In the genomic region with DNA sequence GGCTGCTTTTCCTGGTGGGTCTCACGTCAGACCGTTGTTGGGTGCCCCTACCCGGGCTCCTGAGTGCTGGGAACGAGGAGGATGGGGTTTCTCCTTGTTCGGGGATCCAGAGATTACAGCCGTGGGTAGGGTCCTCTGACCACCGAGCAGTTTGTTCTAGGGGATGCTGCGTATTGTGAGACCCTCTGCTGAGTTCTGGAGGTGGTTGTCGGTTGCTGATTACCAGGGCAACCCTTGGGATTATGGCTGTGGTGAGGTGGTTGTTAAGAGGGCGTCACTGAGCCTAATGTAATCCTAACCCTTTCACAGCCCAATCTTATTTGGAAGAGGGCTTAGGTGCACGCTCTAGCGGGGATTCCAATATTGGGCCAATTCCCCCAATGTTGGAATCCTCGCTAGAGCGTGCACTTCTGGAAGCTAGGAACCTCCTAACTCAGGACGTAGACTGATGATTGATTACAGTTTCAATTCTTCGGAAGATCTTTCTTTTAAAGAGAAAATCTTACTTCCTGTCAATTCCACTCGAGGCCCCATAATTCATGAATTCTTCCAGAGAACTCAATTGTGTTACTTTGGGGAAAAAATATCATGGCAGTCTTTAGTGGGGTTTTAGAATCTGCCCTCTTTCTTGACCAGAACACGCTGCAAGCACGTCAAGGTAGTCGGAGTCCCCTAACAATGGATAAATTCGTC, we compare ENCODE assay signal across 8 cellular contexts. TPM values are rescaled to one million over a fixed set of nuclear protein-coding genes. Genes with fewer than 3 reads are reported as not detected.
A peak's percentile ranks its signal among the peaks of the same experiment; 100 is the strongest.
DNase-seq lines count a peak whose midpoint lies in the region; ATAC-seq, FAIRE-seq and TF ChIP-seq lines count a peak whose summit lies in the region.

No MANE protein-coding gene starts in this region.

- 0 out of 2 replicates have a peak, but pooled peaks cover 4% of the 10 kb centered on the region for H3F3A ChIP-seq in PC-9 (ENCODE audit: insufficient read depth, low read depth)

- intact Hi-C loops in PC-9 (cut with micrococcal nuclease; ENCODE audit: unreplicated experiment) = loop anchor here (1.0 to 5.0 kb wide), 6 partner anchors 37 to 727 kb away; a partner anchor contains a TSS

- H3K9me3 ChIP-seq in PC-9 (ENCODE audit: insufficient read depth, low read depth) = no peaks in the 10 kb centered on the region
- no peaks in the 10 kb centered on the region for H3K9me3 ChIP-seq in gastroesophageal sphincter
- H3K9me3 ChIP-seq in small intestine (ENCODE audit: control insufficient read depth, low read depth) = no peaks in the 10 kb centered on the region

- peak overlapping the region; percentile 59 for H3K27ac Mint-ChIP-seq in activated T-cell treated with anti-CD3 and anti-CD28 coated beads, Interleukin-2, amount 50 U/mL, for 72 hours

- FAIRE-seq in small intestine (lab: Jason Lieb, UNC) = no peak

- H3K4me1 Mint-ChIP-seq in activated T-cell treated with anti-CD3 and anti-CD28 coated beads, Interleukin-2, amount 50 U/mL, for 72 hours (ENCODE audit: low read depth) = peaks cover 55% of the 10 kb centered on the region

- ATAC-seq in activated T-cell treated with anti-CD3 and anti-CD28 coated beads, Interleukin-2, amount 50 U/mL, for 72 hours (replicated peaks in 1 of 2) = no peak
- no peak for ATAC-seq in gastroesophageal sphincter

- CTCF ChIA-PET in PC-9 (lab: Charles Lee) = interaction anchor here (0.6 kb wide), 2 partner anchors 62 to 436 kb away, joined by 3 to 7 read pairs; no protein-coding TSS in a partner anchor

- H3K27me3 Mint-ChIP-seq in activated T-cell treated with anti-CD3 and anti-CD28 coated beads, Interleukin-2, amount 50 U/mL, for 72 hours (ENCODE audit: low read depth) = no peaks in the 10 kb centered on the region

- TF ChIP-seq CTCF in PC-9 (conservative IDR thresholded peaks at IDR 0.05) (no peak), gastroesophageal sphincter (IDR thresholded peaks at IDR 0.05) (no peak)

- H3K4me3 ChIP-seq in PC-9 (peak overlapping the region; percentile 85), gastroesophageal sphincter (peak overlapping the region; percentile 91 to 95), small intestine (ENCODE audit: low read depth in 1 of 2, low read length in 2 of 2) (peak overlapping the region; percentile 51 to 80)

- H3K4me2 ChIP-seq in PC-9 = peak overlapping the region; percentile 88

- H3K27ac ChIP-seq in PC-9 (peak overlapping the region; percentile 25; the same call in 1 of the 2 replicates), gastroesophageal sphincter (peak overlapping the region; percentile 51 to 99 (median 96)), small intestine (ENCODE audit: low read depth in 1 of 2, low read length in 1 of 2) (peak overlapping the region; percentile 62 to 77)

- DNase-seq in activated T-cell treated with anti-CD3 and anti-CD28 coated beads, Interleukin-2, amount 50 U/mL, for 72 hours = peak in 1 of 2 donors; percentile 7
- no peak for DNase-seq in activated T-cell treated with anti-CD3 and anti-CD28 coated beads, Interleukin-2, amount 50 U/mL, for 48 hours
- DNase-seq in PC-9 = no peak
- no peak for DNase-seq in small intestine
- DNase-seq in SIG-M5 (lab: John Stamatoyannopoulos, UW) = no peak
- no peak for DNase-seq in stimulated activated CD4-positive, alpha-beta T cell treated with anti-CD3 and anti-CD28 coated beads, Interleukin-2, amount 100 ng/mL, for 48 hours
- DNase-seq in activated CD4-positive, alpha-beta T cell treated with anti-CD3 and anti-CD28 coated beads for 4 hours = no peak

- no peaks in the 10 kb centered on the region for H3K9me2 ChIP-seq in PC-9 (ENCODE audit: insufficient read depth)

- H3K4me3 Mint-ChIP-seq in activated T-cell treated with anti-CD3 and anti-CD28 coated beads, Interleukin-2, amount 50 U/mL, for 72 hours = no peak overlapping the region

- TSS peak; percentile 60 for BruUV-seq in PC-9 (replicated peaks; lab: Mats Ljungman, UMichigan)

- peaks cover 3% of the 10 kb centered on the region; the same call in 1 of the 2 replicates for H4K20me1 ChIP-seq in PC-9 (ENCODE audit: insufficient read depth)

- peak overlapping the region; percentile 97 for H2AFZ ChIP-seq in PC-9

- 10 to 22% methylated on average over 7 to 10 of the region's 21 CpGs for WGBS in gastroesophageal sphincter (ENCODE audit: low coverage in 1 of 2), 2 donors
- WGBS in small intestine, 3 donors = 2 to 4% (median 3%) methylated on average over 21 of the region's 21 CpGs

- H3K36me3 Mint-ChIP-seq in activated T-cell treated with anti-CD3 and anti-CD28 coated beads, Interleukin-2, amount 50 U/mL, for 72 hours (ENCODE audit: insufficient read depth in 2 of 2) = peaks cover 4 to 17% of the 10 kb centered on the region in 2 donors

- TF ChIP-seq EP300 in gastroesophageal sphincter (IDR thresholded peaks at IDR 0.05) = no peak

- 0 out of 2 replicates have a peak, but pooled peaks cover 3% of the 10 kb centered on the region for H3K36me3 ChIP-seq in PC-9 (ENCODE audit: low read depth)
- peaks cover 0 to 7% of the 10 kb centered on the region in 2 donors for H3K36me3 ChIP-seq in gastroesophageal sphincter
- no peaks in the 10 kb centered on the region for H3K36me3 ChIP-seq in small intestine (ENCODE audit: control insufficient read depth in 2 of 2, insufficient read depth in 2 of 2, low read length in 2 of 2)

- POLR2A ChIA-PET in PC-9 (lab: Charles Lee; ENCODE audit: unreplicated experiment) = interaction anchor here (0.5 kb wide), 1 partner anchor 168 kb away, joined by 3 read pairs; no protein-coding TSS in a partner anchor

- peaks cover 37% of the 10 kb centered on the region for H3K79me2 ChIP-seq in PC-9 (ENCODE audit: low read depth)

- H3K4me1 ChIP-seq in PC-9 (replicated peaks; ENCODE audit: insufficient read depth) (peaks cover 20% of the 10 kb centered on the region), gastroesophageal sphincter (peaks cover 0 to 46% (median 21%) of the 10 kb centered on the region in 3 donors), small intestine (ENCODE audit: control insufficient read depth in 2 of 2, insufficient read depth in 1 of 2, low read depth in 1 of 2, low read length in 1 of 2) (peaks cover 0 to 6% of the 10 kb centered on the region in 2 donors)

- H3K9me3 Mint-ChIP-seq in activated T-cell treated with anti-CD3 and anti-CD28 coated beads, Interleukin-2, amount 50 U/mL, for 72 hours = no peaks in the 10 kb centered on the region

- H3K27me3 ChIP-seq in PC-9 (ENCODE audit: insufficient read depth, low read depth) (no peaks in the 10 kb centered on the region), gastroesophageal sphincter (no peaks in the 10 kb centered on the region), small intestine (ENCODE audit: control insufficient read depth in 2 of 2, insufficient read depth in 2 of 2, low read length in 2 of 2) (no peaks in the 10 kb centered on the region)

- no peak for TF ChIP-seq POLR2A in gastroesophageal sphincter (IDR thresholded peaks at IDR 0.05)

RNA-seq across cellular contexts. Expression of a gene that starts 0.5 kb away (rescaled TPM):
- total RNA-seq in activated T-cell treated with anti-CD3 and anti-CD28 coated beads, Interleukin-2, amount 50 U/mL, for 72 hours = 10 to 100 TPM; 13.8 to 17.0 TPM
- total RNA-seq in PC-9 (2021) (8.8 and 11.5 TPM in 2 replicates), gastroesophageal sphincter (10 to 100 TPM in 1 of 4 donors, 1 to 10 TPM in 3; 3.6 to 10.2 (median 9.1) TPM)
- polyA plus RNA-seq in small intestine = 1 to 10 TPM; 1.3 to 2.4 (median 1.4) TPM

RNA-seq across cellular contexts. Expression of a gene that starts 0.9 kb away (rescaled TPM):
- total RNA-seq in activated T-cell treated with anti-CD3 and anti-CD28 coated beads, Interleukin-2, amount 50 U/mL, for 72 hours = 100 to 1,000 TPM; 148 to 179 TPM
- total RNA-seq in PC-9 (2021) (239 and 287 TPM in 2 replicates), gastroesophageal sphincter (100 to 1,000 TPM; 238 to 466 (median 352) TPM)
- 100 to 1,000 TPM; 156 to 266 (median 158) TPM for polyA plus RNA-seq in small intestine

RNA-seq across cellular contexts. Expression of a gene that starts 35.9 kb away (rescaled TPM):
- not detected for total RNA-seq in activated T-cell treated with anti-CD3 and anti-CD28 coated beads, Interleukin-2, amount 50 U/mL, for 72 hours
- total RNA-seq in PC-9 (2021) (1.6 TPM in 2 replicates), gastroesophageal sphincter (not detected)
- not detected for polyA plus RNA-seq in small intestine

Comparison
In these comparisons a context has a peak if more than half of its experiments do, and no peak if none do; other contexts are left out.
1. H3K27ac ChIP-seq: peak in every context shown above with its lines; median percentile 96 in gastroesophageal sphincter; 70 in small intestine; 25 in PC-9.